ENCODE assay signal across 10 cellular contexts in the genomic region with DNA sequence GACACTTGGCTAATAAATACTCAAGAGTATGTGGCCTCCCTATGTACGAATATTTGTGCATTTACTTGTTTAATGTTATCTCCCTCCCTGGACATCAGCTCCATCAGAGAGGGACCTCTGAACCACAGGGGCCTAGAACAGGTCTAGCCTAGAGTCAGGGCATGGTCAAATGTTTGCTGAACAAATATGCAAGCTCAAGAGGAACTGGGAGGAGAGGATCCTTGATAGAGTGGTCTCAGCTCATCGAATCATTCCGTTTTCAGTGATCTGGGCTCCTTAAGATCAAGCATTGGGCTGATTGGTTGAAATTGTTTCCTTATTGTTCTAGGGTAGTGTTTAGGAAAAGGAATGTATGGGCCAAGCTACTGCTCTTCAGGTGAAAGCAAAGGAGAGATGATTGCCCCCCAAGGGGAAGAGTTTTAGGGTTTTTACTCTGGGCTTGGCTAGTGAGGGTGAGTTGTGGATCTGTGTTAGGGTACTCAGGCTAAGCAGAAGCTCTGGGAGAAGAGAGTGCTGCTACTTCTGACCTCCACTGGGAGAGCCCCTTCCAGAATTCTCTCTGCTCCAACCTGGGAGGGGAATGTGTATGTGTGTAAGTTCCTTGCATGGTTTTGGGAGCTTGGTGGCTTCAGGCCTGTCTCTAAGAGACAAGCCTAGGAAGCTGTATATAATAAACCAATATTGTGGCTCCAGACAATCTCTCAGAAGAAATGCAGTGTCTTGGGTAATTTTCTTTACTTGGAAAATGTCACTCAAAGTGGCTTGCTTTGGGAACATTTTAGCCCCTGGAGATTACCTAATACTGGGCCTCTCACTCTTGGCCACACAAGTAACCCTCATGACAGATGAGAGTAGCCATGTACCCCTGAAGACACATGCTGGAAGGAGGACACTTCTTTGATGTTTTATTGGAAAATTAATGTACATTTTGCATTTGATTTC.
DNase-seq lines count a peak whose midpoint lies in the region; ATAC-seq and TF ChIP-seq lines count a peak whose summit lies in the region.
"Had no signal": no experiment of that assay in that cellular context is flagged by ENCODE, and none has a peak within 500 bp of the region (broad histone marks: within the 10 kb centered on the region; RNA-seq: fewer than 3 reads in every experiment).

No MANE protein-coding gene starts in this region.

- peak overlapping the region; percentile 20 for H3K27ac Mint-ChIP-seq in activated CD4-positive, alpha-beta T cell treated with anti-CD3 and anti-CD28 coated beads for 36 hours
- H3K27ac Mint-ChIP-seq in stimulated activated memory B cell treated with anti-CD40 and anti-IgM and Interleukin-4, amounts not matched to agents 10 μg/mL and 1 μg/mL and 100 μg/mL, for 72 hours, result peak overlapping the region; percentile 52
- no peak overlapping the region for H3K27ac Mint-ChIP-seq in Caco-2 (ENCODE audit: unreplicated experiment)

- no peaks in the 10 kb centered on the region; the same call in 1 of the 2 replicates for H3K4me1 ChIP-seq in Caco-2

- no TSS peak for BruUV-seq in Caco-2 (replicated peaks; lab: Mats Ljungman, UMichigan)

- peaks cover 25% of the 10 kb centered on the region for H3K4me1 Mint-ChIP-seq in activated CD4-positive, alpha-beta T cell treated with anti-CD3 and anti-CD28 coated beads for 36 hours
- peaks cover 19% of the 10 kb centered on the region for H3K4me1 Mint-ChIP-seq in stimulated activated memory B cell treated with anti-CD40 and anti-IgM and Interleukin-4, amounts not matched to agents 10 μg/mL and 1 μg/mL and 100 μg/mL, for 72 hours
- H3K4me1 Mint-ChIP-seq in Caco-2 (ENCODE audit: low read depth, unreplicated experiment), result no peaks in the 10 kb centered on the region

- H3K4me3 ChIP-seq in Caco-2 (ENCODE audit: low read depth, low read length), result no peak overlapping the region
- H3K4me3 ChIP-seq: cardiac muscle cell, K562 had no signal

- H3K27me3 Mint-ChIP-seq in activated CD4-positive, alpha-beta T cell treated with anti-CD3 and anti-CD28 coated beads for 36 hours, result peaks cover 30% of the 10 kb centered on the region
- no peaks in the 10 kb centered on the region for H3K27me3 Mint-ChIP-seq in stimulated activated memory B cell treated with anti-CD40 and anti-IgM and Interleukin-4, amounts not matched to agents 10 μg/mL and 1 μg/mL and 100 μg/mL, for 72 hours
- no peaks in the 10 kb centered on the region for H3K27me3 Mint-ChIP-seq in Caco-2 (ENCODE audit: insufficient read depth, unreplicated experiment)

- DNase-seq in activated CD4-positive, alpha-beta T cell treated with anti-CD3 and anti-CD28 coated beads for 36 hours, result no peak
- DNase-seq in activated CD4-positive, alpha-beta T cell treated with anti-CD3 and anti-CD28 coated beads, Interleukin-2, amount 50 U/mL, for 1 hour, result no peak
- DNase-seq in NCI-H1436 (lab: John Stamatoyannopoulos, UW) (no peak), NCI-H82 (lab: John Stamatoyannopoulos, UW) (no peak), Caco-2 (no peak)

- no peak overlapping the region for H3K4me3 Mint-ChIP-seq in activated CD4-positive, alpha-beta T cell treated with anti-CD3 and anti-CD28 coated beads for 36 hours
- no peak overlapping the region for H3K4me3 Mint-ChIP-seq in stimulated activated memory B cell treated with anti-CD40 and anti-IgM and Interleukin-4, amounts not matched to agents 10 μg/mL and 1 μg/mL and 100 μg/mL, for 72 hours
- H3K4me3 Mint-ChIP-seq in Caco-2 (ENCODE audit: unreplicated experiment), result no peak overlapping the region

- CTCF ChIA-PET in activated CD4-positive, alpha-beta T cell treated with anti-CD3 and anti-CD28 coated beads for 36 hours (lab: Charles Lee), result interaction anchor here (1.4 kb wide), 1 partner anchor 14 kb away, joined by 6 read pairs; no protein-coding TSS in a partner anchor
- CTCF ChIA-PET in Caco-2 (lab: Charles Lee), result no interaction called here

- intact Hi-C loops in activated CD4-positive, alpha-beta T cell treated with anti-CD3 and anti-CD28 coated beads for 36 hours (cut with DNase I, micrococcal nuclease), result loop anchor here (1.0 to 10.0 kb wide), 7 partner anchors 11 to 1652 kb away; a partner anchor contains a TSS
- intact Hi-C loops in Caco-2 (cut with micrococcal nuclease; ENCODE audit: unreplicated experiment), result no loop called here

- peak; percentile 8 for ATAC-seq in activated CD4-positive, alpha-beta T cell treated with anti-CD3 and anti-CD28 coated beads for 36 hours
- peak; percentile 17 for ATAC-seq in HG02623 (IDR thresholded peaks at IDR 0.05; ENCODE audit: unreplicated experiment)
- peak; percentile 14 for ATAC-seq in HG03565 (IDR thresholded peaks at IDR 0.05; ENCODE audit: unreplicated experiment)
- ATAC-seq in stimulated activated memory B cell treated with anti-CD40 and anti-IgM and Interleukin-4, amounts not matched to agents 10 μg/mL and 1 μg/mL and 100 μg/mL, for 72 hours, result peak; percentile 22
- ATAC-seq: K562 had no signal

- peaks cover 4% of the 10 kb centered on the region; the same call in 1 of the 2 replicates for H3K9me3 ChIP-seq in Caco-2

- H3K27me3 ChIP-seq in Caco-2 (replicated peaks; ENCODE audit: control insufficient read depth, insufficient read depth, low read length), result no peaks in the 10 kb centered on the region
- H3K27me3 ChIP-seq: cardiac muscle cell had no signal

- POLR2A ChIA-PET in activated CD4-positive, alpha-beta T cell treated with anti-CD3 and anti-CD28 coated beads for 36 hours (lab: Charles Lee), result no interaction called here
- POLR2A ChIA-PET in Caco-2 (lab: Charles Lee), result no interaction called here

- no peaks in the 10 kb centered on the region for H3K36me3 Mint-ChIP-seq in activated CD4-positive, alpha-beta T cell treated with anti-CD3 and anti-CD28 coated beads for 36 hours (ENCODE audit: low read depth)
- no peaks in the 10 kb centered on the region for H3K36me3 Mint-ChIP-seq in stimulated activated memory B cell treated with anti-CD40 and anti-IgM and Interleukin-4, amounts not matched to agents 10 μg/mL and 1 μg/mL and 100 μg/mL, for 72 hours
- no peaks in the 10 kb centered on the region for H3K36me3 Mint-ChIP-seq in Caco-2 (ENCODE audit: insufficient read depth, unreplicated experiment)

- no peak for TF ChIP-seq CTCF in Caco-2 (IDR thresholded peaks at IDR 0.05; ENCODE audit: insufficient read depth in 1 of 2, low read depth in 1 of 2, low read length in 1 of 2, severe bottlenecking in 1 of 2, unreplicated experiment in 1 of 2)

- peaks cover 21% of the 10 kb centered on the region for H3K9me3 Mint-ChIP-seq in activated CD4-positive, alpha-beta T cell treated with anti-CD3 and anti-CD28 coated beads for 36 hours (ENCODE audit: low read depth)
- peaks cover 13% of the 10 kb centered on the region for H3K9me3 Mint-ChIP-seq in stimulated activated memory B cell treated with anti-CD40 and anti-IgM and Interleukin-4, amounts not matched to agents 10 μg/mL and 1 μg/mL and 100 μg/mL, for 72 hours
- H3K9me3 Mint-ChIP-seq in Caco-2 (ENCODE audit: unreplicated experiment), result peaks cover 52% of the 10 kb centered on the region

- H3K36me3 ChIP-seq in Caco-2 (ENCODE audit: control insufficient read depth, insufficient read depth, low read length), result no peaks in the 10 kb centered on the region
- H3K36me3 ChIP-seq: cardiac muscle cell had no signal
